21 cellular contexts compared by ENCODE assay signal in the genomic region with DNA sequence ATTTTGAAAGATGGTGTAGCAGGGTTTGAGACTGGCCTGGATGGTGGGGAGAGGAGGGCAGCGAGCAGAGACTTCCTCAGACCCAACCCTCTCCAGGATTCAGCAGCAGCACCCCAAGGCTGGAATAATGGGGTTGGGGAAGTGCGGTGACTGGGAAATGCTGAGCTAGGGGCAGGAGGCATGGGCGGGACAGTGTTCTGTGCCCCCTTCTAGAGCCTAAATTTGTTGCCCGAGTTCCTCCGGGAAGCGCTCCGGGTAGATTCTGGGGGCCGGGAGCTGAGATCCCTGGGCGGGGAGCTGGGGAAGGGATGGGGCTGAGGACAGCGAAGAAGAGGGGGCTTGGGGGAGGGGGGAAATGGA. TPM values are rescaled to one million over a fixed set of nuclear protein-coding genes. Genes with fewer than 3 reads are reported as not detected.
DNase-seq lines count a peak whose midpoint lies in the region; ATAC-seq, FAIRE-seq and TF ChIP-seq lines count a peak whose summit lies in the region.
"Had no signal": no experiment of that assay in that cellular context is flagged by ENCODE, and none has a peak within 500 bp of the region (broad histone marks: within the 10 kb centered on the region; RNA-seq: fewer than 3 reads in every experiment).

Gene CHAT (plus strand): TSS at position 156 of the 360 bp plus-strand sequence. CDS start 153 bp downstream, at position 309.

- DNase-seq in A549 (ENCODE audit: low read depth in 1 of 2, low spot score in 1 of 2): no peak
- peak; percentile 48 for DNase-seq in GM23338 (ENCODE audit: low spot score)
- DNase-seq in chondrocyte (ENCODE audit: low spot score): peak; percentile 35
- no peak for DNase-seq in COR-L47 (lab: John Stamatoyannopoulos, UW)
- DNase-seq in effector memory CD8-positive, alpha-beta T cell: no peak
- DNase-seq in NCI-H748 treated with DMSO at 0.1 percent for 48 hours (lab: John Stamatoyannopoulos, UW): no peak
- no peak for DNase-seq in KG1 (lab: John Stamatoyannopoulos, UW)
- DNase-seq: activated CD4-positive, alpha-beta T cell treated with anti-CD3 and anti-CD28 coated beads, Interleukin-2, amount 50 U/mL, for 48 hours; activated T-cell treated with anti-CD3 and anti-CD28 coated beads, Interleukin-2, amount 50 U/mL, for 48 hours; CD4-positive, alpha-beta memory T cell; foreskin melanocyte; KBM-7; NCI-H2081 had no signal

- H3K4me3 Mint-ChIP-seq in GM23338 (peak within 1 kb of the TSS; percentile 60), chondrocyte (ENCODE audit: unreplicated experiment) (no peak within 1 kb of the TSS)
- H3K4me3 Mint-ChIP-seq in effector memory CD8-positive, alpha-beta T cell: peak within 1 kb of the TSS in 1 of 2 donors; percentile 47
- H3K4me3 Mint-ChIP-seq: stimulated activated memory B cell treated with anti-CD40 and anti-IgM and Interleukin-4, amounts not matched to agents 10 μg/mL and 1 μg/mL and 100 μg/mL, for 72 hours had no signal

- TF ChIP-seq POLR2A in A549 (IDR thresholded peaks at IDR 0.05; ENCODE audit: low read length): no peak

- no peaks in the 10 kb centered on the region for H3K9me2 ChIP-seq in GM23338 (ENCODE audit: insufficient read depth)

- H3K4me1 ChIP-seq in A549: no peaks in the 10 kb centered on the region
- peaks cover 18% of the 10 kb centered on the region for H3K4me1 ChIP-seq in GM23338 (ENCODE audit: insufficient read depth)
- no peaks in the 10 kb centered on the region for H3K4me1 ChIP-seq in mesodermal cell (ENCODE audit: control insufficient read depth, insufficient read depth, low read length, poor library complexity, severe bottlenecking)

- ATAC-seq in A549 (no peak), GM23338 (no peak)
- ATAC-seq in effector memory CD8-positive, alpha-beta T cell (replicated peaks): no peak
- ATAC-seq: Right ventricle myocardium inferior; stimulated activated memory B cell treated with anti-CD40 and anti-IgM and Interleukin-4, amounts not matched to agents 10 μg/mL and 1 μg/mL and 100 μg/mL, for 72 hours; T-cell had no signal

- H3K27ac Mint-ChIP-seq in GM23338: no peak within 1 kb of the TSS
- H3K27ac Mint-ChIP-seq in chondrocyte (ENCODE audit: unreplicated experiment): no peak within 1 kb of the TSS
- H3K27ac Mint-ChIP-seq in effector memory CD8-positive, alpha-beta T cell: no peak within 1 kb of the TSS
- H3K27ac Mint-ChIP-seq: CD4-positive, alpha-beta memory T cell; stimulated activated memory B cell treated with anti-CD40 and anti-IgM and Interleukin-4, amounts not matched to agents 10 μg/mL and 1 μg/mL and 100 μg/mL, for 72 hours had no signal

- CTCF ChIA-PET in A549 (lab: Yijun Ruan, JAX): no interaction called here

- H4K20me1 ChIP-seq in GM23338 (replicated peaks; ENCODE audit: insufficient read depth): no peaks in the 10 kb centered on the region; the same call in none of the 2 replicates

- no peaks in the 10 kb centered on the region for H3K36me3 Mint-ChIP-seq in GM23338 (ENCODE audit: low read depth)
- H3K36me3 Mint-ChIP-seq in chondrocyte (ENCODE audit: low read depth): peaks cover 2% of the 10 kb centered on the region
- no peaks in the 10 kb centered on the region for H3K36me3 Mint-ChIP-seq in effector memory CD8-positive, alpha-beta T cell (ENCODE audit: insufficient read depth)
- H3K36me3 Mint-ChIP-seq: CD4-positive, alpha-beta memory T cell; T-cell had no signal

- H3K27me3 ChIP-seq in GM23338 (ENCODE audit: insufficient read depth): peaks cover 100% of the 10 kb centered on the region

- 6% methylated on average over 10 of the region's 10 CpGs for WGBS in A549 (ENCODE audit: missing lambda C conversion rate)
- 0% methylated on average over 4 of the region's 10 CpGs; no CpG with 5 or more reads in 1 of the 2 experiments for WGBS in mesodermal cell (ENCODE audit: insufficient coverage in 2 of 2), 2 experiments

- H3K36me3 ChIP-seq in GM23338 (ENCODE audit: insufficient read depth): no peaks in the 10 kb centered on the region
- H3K36me3 ChIP-seq in mesodermal cell (ENCODE audit: control insufficient read depth, insufficient read depth, low read length): no peaks in the 10 kb centered on the region
- H3K36me3 ChIP-seq: right atrium auricular region, tibial artery had no signal

- H3K4me2 ChIP-seq in A549: peak within 1 kb of the TSS; percentile 47
- H3K4me2 ChIP-seq in GM23338: peak within 1 kb of the TSS; percentile 92

- H3K4me3 ChIP-seq in A549 (no peak within 1 kb of the TSS; the same call in 2 of the 3 replicates), GM23338 (peak within 1 kb of the TSS; percentile 79), mesodermal cell (ENCODE audit: extremely low read depth, insufficient read depth, low read length, poor library complexity, severe bottlenecking) (peak within 1 kb of the TSS; percentile 6)
- H3K4me3 ChIP-seq: right atrium auricular region, tibial artery had no signal

- no peaks in the 10 kb centered on the region for H3K79me2 ChIP-seq in GM23338 (replicated peaks; ENCODE audit: insufficient read depth)

- no peak within 1 kb of the TSS for H3K27ac ChIP-seq in A549
- no peak within 1 kb of the TSS for H3K27ac ChIP-seq in GM23338 (ENCODE audit: low read depth)
- no peak within 1 kb of the TSS for H3K27ac ChIP-seq in mesodermal cell (ENCODE audit: low read depth, low read length, severe bottlenecking)
- H3K27ac ChIP-seq: right atrium auricular region, tibial artery had no signal

- no peak for TF ChIP-seq RAD21 in A549 (conservative IDR thresholded peaks at IDR 0.05 in 1 of 2, IDR thresholded peaks at IDR 0.05 in 1 of 2)

- FAIRE-seq in A549 (lab: Jason Lieb, UNC): no peak
- FAIRE-seq: GM12892 had no signal

- H3K27me3 Mint-ChIP-seq in GM23338 (ENCODE audit: insufficient read depth, low read depth, poor library complexity) (peaks cover 91% of the 10 kb centered on the region), chondrocyte (ENCODE audit: low read depth) (peaks cover 78% of the 10 kb centered on the region)
- H3K27me3 Mint-ChIP-seq in effector memory CD8-positive, alpha-beta T cell: peaks cover 72 to 89% of the 10 kb centered on the region in 2 donors

- TF ChIP-seq CTCF in A549 (IDR thresholded peaks at IDR 0.05): no peak
- TF ChIP-seq CTCF in GM23338 (conservative IDR thresholded peaks at IDR 0.05; ENCODE audit: low read depth in 2 of 2): no peak
- TF ChIP-seq CTCF in chondrocyte (IDR thresholded peaks at IDR 0.05): no peak

- TF ChIP-seq EP300 in A549 (IDR thresholded peaks at IDR 0.05): no peak

- H3K4me1 Mint-ChIP-seq in GM23338: peaks cover 34% of the 10 kb centered on the region
- peaks cover 17% of the 10 kb centered on the region for H3K4me1 Mint-ChIP-seq in chondrocyte (ENCODE audit: low read depth)
- H3K4me1 Mint-ChIP-seq in effector memory CD8-positive, alpha-beta T cell (ENCODE audit: low read depth in 2 of 2): peaks cover 11% of the 10 kb centered on the region in 2 donors

- POLR2A ChIA-PET in A549 (lab: Yijun Ruan, JAX): no interaction called here

- H3K9me3 Mint-ChIP-seq in GM23338 (peaks cover 15% of the 10 kb centered on the region; the same call in 2 of the 3 replicates), chondrocyte (ENCODE audit: low read depth) (no peaks in the 10 kb centered on the region)
- H3K9me3 Mint-ChIP-seq in effector memory CD8-positive, alpha-beta T cell: peaks cover 4 to 10% of the 10 kb centered on the region in 2 donors

- H3K9me3 ChIP-seq in A549 (no peaks in the 10 kb centered on the region), mesodermal cell (ENCODE audit: control insufficient read depth, low read length) (no peaks in the 10 kb centered on the region)
- H3K9me3 ChIP-seq: right atrium auricular region, tibial artery had no signal

- H3F3A ChIP-seq in GM23338 (replicated peaks; ENCODE audit: low read depth): no peaks in the 10 kb centered on the region

- H2AFZ ChIP-seq in GM23338: peak within 1 kb of the TSS; percentile 43; the same call in 1 of the 2 replicates

TF ChIP-seq in A549, 52 proteins besides CTCF, POLR2A, EP300 and RAD21 (continues in another document):
- TF ChIP-seq, protein P1, sequence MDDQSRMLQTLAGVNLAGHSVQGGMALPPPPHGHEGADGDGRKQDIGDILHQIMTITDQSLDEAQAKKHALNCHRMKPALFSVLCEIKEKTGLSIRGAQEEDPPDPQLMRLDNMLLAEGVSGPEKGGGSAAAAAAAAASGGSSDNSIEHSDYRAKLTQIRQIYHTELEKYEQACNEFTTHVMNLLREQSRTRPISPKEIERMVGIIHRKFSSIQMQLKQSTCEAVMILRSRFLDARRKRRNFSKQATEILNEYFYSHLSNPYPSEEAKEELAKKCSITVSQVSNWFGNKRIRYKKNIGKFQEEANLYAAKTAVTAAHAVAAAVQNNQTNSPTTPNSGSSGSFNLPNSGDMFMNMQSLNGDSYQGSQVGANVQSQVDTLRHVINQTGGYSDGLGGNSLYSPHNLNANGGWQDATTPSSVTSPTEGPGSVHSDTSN (IDR thresholded peaks at IDR 0.05): no peak
- TF ChIP-seq CBX2 (IDR thresholded peaks at IDR 0.05; ENCODE audit: borderline replicate concordance, low read depth): no peak

TF ChIP-seq in GM23338, 12 proteins besides CTCF, POLR2A, EP300 and RAD21 (continues in another document):
- TF ChIP-seq JUNB (IDR thresholded peaks at IDR 0.05; ENCODE audit: unreplicated experiment) (no peak), CREB1 (CRISPR knock-in tag; IDR thresholded peaks at IDR 0.05; ENCODE audit: low read depth) (no peak), EZH2phosphoT487 (IDR thresholded peaks at IDR 0.05; ENCODE audit: unreplicated experiment) (peak; percentile 64), STAT1 (IDR thresholded peaks at IDR 0.05; ENCODE audit: unreplicated experiment) (no peak), ZNF331 (CRISPR knock-in tag; IDR thresholded peaks at IDR 0.05; ENCODE audit: low read depth) (no peak), ZNF114 (CRISPR knock-in tag; IDR thresholded peaks at IDR 0.05) (no peak), EZH2 (IDR thresholded peaks at IDR 0.05; ENCODE audit: low read depth, unreplicated experiment) (peak; percentile 94)

RNA-seq across cellular contexts. Expression of gene CHAT, which starts in this region (rescaled TPM):
- polyA plus RNA-seq in A549 (2011; rRNA removed) (not detected in 2 replicates), A549 (2017; fragmentation: RNase III; extraction: RNeasy Plus Mini Kit Qiagen cat#74134 plus additional on column Dnase treatment) (not detected in 3 replicates), GM23338 (2016; fragmentation: Nextera tagmentation; extraction: Ambion mirVana) (not detected in 2 replicates)
- polyA plus RNA-seq in A549 (2012; cell fraction: cytosol; rRNA removed): not detected in 2 replicates
- polyA plus RNA-seq in A549 (2012; cell fraction: nucleus; rRNA removed): not detected in 2 replicates
- not detected in 2 replicates for polyA minus RNA-seq in A549 (2011; rRNA and poly(A)+ RNA removed)
- total RNA-seq in GM23338 (2014; rRNA removed; shearing (Covaris generic)): not detected in 2 replicates
- total RNA-seq in chondrocyte: not detected in 3 replicates
- 1.8 TPM for polyA plus RNA-seq in mesodermal cell (2013, experiment 1 of 2)
- polyA plus RNA-seq in mesodermal cell (2013, experiment 2 of 2): 0.61 TPM
- total RNA-seq: CD4-positive, alpha-beta memory T cell; epithelial cell of proximal tubule; right atrium auricular region; Right ventricle myocardium inferior; T-cell had no signal
- polyA plus RNA-seq: CD4-positive, alpha-beta memory T cell had no signal

Comparison
In these comparisons a context has a peak if more than half of its experiments do, and no peak if none do; other contexts are left out.
1. Peak in DNase-seq, H3K4me3 ChIP-seq and H3K4me2 ChIP-seq in GM23338; RNA of the gene not detected or under 1 TPM.
2. Peak in DNase-seq in chondrocyte; RNA of the gene not detected or under 1 TPM.